8 cellular contexts compared by ENCODE assay signal in the genomic region with DNA sequence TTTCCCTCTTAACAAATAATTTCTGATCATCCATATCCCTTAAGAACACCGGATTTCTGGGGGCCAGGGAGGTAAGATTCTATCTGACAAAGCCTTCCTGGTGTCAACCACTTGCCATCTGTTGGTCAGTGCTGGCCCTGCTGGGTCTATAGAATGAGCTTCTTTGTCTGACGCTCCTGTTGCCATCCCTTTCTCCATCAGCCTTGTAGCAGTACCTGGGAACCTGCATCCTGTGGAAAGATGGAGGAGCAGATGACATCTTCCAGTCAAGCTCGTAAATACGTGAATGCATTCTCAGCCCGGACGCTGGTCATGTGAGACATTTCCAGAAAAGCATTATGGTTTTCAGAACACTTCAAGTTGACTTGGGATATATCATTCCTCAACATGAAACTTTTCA. TPM values are rescaled to one million over a fixed set of nuclear protein-coding genes. Genes with fewer than 3 reads are reported as not detected.
"Had no signal": no experiment of that assay in that cellular context is flagged by ENCODE, and none has a peak within 500 bp of the region (broad histone marks: within the 10 kb centered on the region; RNA-seq: fewer than 3 reads in every experiment).

No MANE protein-coding gene starts in this region.

- ATAC-seq: GM12878 had no signal

- FAIRE-seq: G401.6, GM12878, GM12892, GM18507, GM19239 had no signal

- H3K4me3 ChIP-seq: GM12878 had no signal

- DNase-seq: GDM1, GF-D8 had no signal

RNA-seq across cellular contexts. Expression of a gene that starts 36.6 kb away (rescaled TPM):
- total RNA-seq: G401 had no signal
